19 cellular contexts compared by ENCODE assay signal in the genomic region with DNA sequence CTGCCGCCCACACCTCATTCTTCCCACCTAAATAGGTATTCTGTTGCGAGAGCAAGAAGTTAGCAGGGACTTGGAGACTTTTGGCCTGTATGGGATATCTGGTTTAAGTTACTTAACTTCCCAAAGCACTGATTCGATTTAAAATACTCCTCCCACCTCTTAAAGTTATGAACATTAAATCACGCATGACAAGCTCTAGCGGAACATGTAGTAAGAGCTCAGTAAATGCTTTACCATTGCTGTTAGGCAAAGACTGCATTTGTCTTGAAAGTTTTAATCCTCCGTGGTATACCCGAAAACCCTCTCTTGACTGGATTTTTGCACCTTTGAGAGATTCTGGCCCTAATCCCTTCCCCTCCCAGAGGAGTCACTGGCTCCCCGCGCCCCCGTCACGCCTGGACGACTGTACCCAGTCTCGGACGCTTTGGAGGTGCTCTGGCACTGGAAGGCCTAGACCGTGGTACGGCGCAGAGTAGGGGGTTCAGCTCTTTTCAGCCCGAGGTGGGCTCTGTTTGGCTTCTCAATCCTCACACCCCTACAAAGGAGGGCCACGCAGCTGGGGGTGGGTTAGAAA. TPM values are rescaled to one million over a fixed set of nuclear protein-coding genes. Genes with fewer than 3 reads are reported as not detected.
A peak's percentile ranks its signal among the peaks of the same experiment; 100 is the strongest.
DNase-seq lines count a peak whose midpoint lies in the region; ATAC-seq and TF ChIP-seq lines count a peak whose summit lies in the region.
"Had no signal": no experiment of that assay in that cellular context is flagged by ENCODE, and none has a peak within 500 bp of the region (broad histone marks: within the 10 kb centered on the region; RNA-seq: fewer than 3 reads in every experiment).

No MANE protein-coding gene starts in this region.

- no peak overlapping the region for H3K27ac ChIP-seq in H9 (ENCODE audit: insufficient read length, low read depth, low read length)
- H3K27ac ChIP-seq in mesenchymal stem cell (ENCODE audit: low read length, poor library complexity, severe bottlenecking): no peak overlapping the region
- H3K27ac ChIP-seq: SJSA1 had no signal

- H4K5ac ChIP-seq in H9 (ENCODE audit: insufficient read length, low read depth, low read length): no peak overlapping the region

- intact Hi-C loops in activated CD4-positive, alpha-beta memory T cell treated with anti-CD3 and anti-CD28 coated beads for 36 hours (cut with micrococcal nuclease): no loop called here
- intact Hi-C loops in activated CD4-positive, alpha-beta T cell treated with anti-CD3 and anti-CD28 coated beads for 36 hours (cut with DNase I, micrococcal nuclease): loop anchor here in 1 of 2 experiments (5.0 kb wide), 1 partner anchor 422 kb away; a partner anchor contains a TSS

- peaks cover 24% of the 10 kb centered on the region for H3K23me2 ChIP-seq in H9 (ENCODE audit: insufficient read length, low read depth, low read length, poor library complexity, severe bottlenecking)

- H2BK5ac ChIP-seq in H9 (ENCODE audit: insufficient read length, low read length): no peak overlapping the region
- no peak overlapping the region for H2BK5ac ChIP-seq in mesenchymal stem cell (ENCODE audit: low read depth, low read length, poor library complexity, severe bottlenecking)

- H3K4me3 Mint-ChIP-seq in H9 (peak overlapping the region; percentile 61 to 80), chondrocyte (ENCODE audit: unreplicated experiment) (peak overlapping the region; percentile 59)
- H3K4me3 Mint-ChIP-seq in activated CD4-positive, alpha-beta memory T cell treated with anti-CD3 and anti-CD28 coated beads for 36 hours: no peak overlapping the region
- no peak overlapping the region for H3K4me3 Mint-ChIP-seq in activated CD4-positive, alpha-beta T cell treated with anti-CD3 and anti-CD28 coated beads for 36 hours
- H3K4me3 Mint-ChIP-seq: activated naive CD8-positive, alpha-beta T cell treated with anti-CD3 and anti-CD28 coated beads, Interleukin-2, amount 10 ng/mL, durations not matched to agents 7 days and 5 days; effector memory CD8-positive, alpha-beta T cell; stimulated activated naive CD8-positive, alpha-beta T cell treated with anti-CD3 and anti-CD28 coated beads, Interleukin-15, Interleukin-2, amounts not matched to agents 100 ng/mL and 50 ng/mL, for 24 hours had no signal

- H4K91ac ChIP-seq in H9 (ENCODE audit: insufficient read length, low read depth, low read length) (no peak overlapping the region), mesenchymal stem cell (ENCODE audit: low read length) (no peak overlapping the region)

- no peak overlapping the region for H3K14ac ChIP-seq in H9 (ENCODE audit: insufficient read depth, low read length)
- no peak overlapping the region for H3K14ac ChIP-seq in mesenchymal stem cell (ENCODE audit: low read length in 2 of 2)

- H3K4me1 Mint-ChIP-seq in H9: peaks cover 28 to 47% of the 10 kb centered on the region in 2 experiments
- peaks cover 45% of the 10 kb centered on the region for H3K4me1 Mint-ChIP-seq in chondrocyte (ENCODE audit: low read depth)
- peaks cover 27% of the 10 kb centered on the region for H3K4me1 Mint-ChIP-seq in activated CD4-positive, alpha-beta memory T cell treated with anti-CD3 and anti-CD28 coated beads for 36 hours (ENCODE audit: low read depth)
- H3K4me1 Mint-ChIP-seq in activated CD4-positive, alpha-beta T cell treated with anti-CD3 and anti-CD28 coated beads for 36 hours: peaks cover 26% of the 10 kb centered on the region

- H3T11ph ChIP-seq in H9 (ENCODE audit: low read length): no peak overlapping the region

- H3K9me3 Mint-ChIP-seq in H9 (peaks cover 0 to 6% of the 10 kb centered on the region in 2 experiments; a peak in 1 of 5 replicates), chondrocyte (ENCODE audit: low read depth) (no peaks in the 10 kb centered on the region)
- H3K9me3 Mint-ChIP-seq in activated CD4-positive, alpha-beta memory T cell treated with anti-CD3 and anti-CD28 coated beads for 36 hours: no peaks in the 10 kb centered on the region
- H3K9me3 Mint-ChIP-seq in activated CD4-positive, alpha-beta T cell treated with anti-CD3 and anti-CD28 coated beads for 36 hours (ENCODE audit: low read depth): no peaks in the 10 kb centered on the region
- H3K9me3 Mint-ChIP-seq: activated naive CD8-positive, alpha-beta T cell treated with anti-CD3 and anti-CD28 coated beads, Interleukin-2, amount 10 ng/mL, durations not matched to agents 7 days and 5 days; effector memory CD8-positive, alpha-beta T cell; stimulated activated naive CD8-positive, alpha-beta T cell treated with anti-CD3 and anti-CD28 coated beads, Interleukin-15, Interleukin-2, amounts not matched to agents 100 ng/mL and 50 ng/mL, for 24 hours had no signal

- no peak overlapping the region for H3K27ac Mint-ChIP-seq in H9
- peak overlapping the region; percentile 8 for H3K27ac Mint-ChIP-seq in chondrocyte (ENCODE audit: unreplicated experiment)
- no peak overlapping the region for H3K27ac Mint-ChIP-seq in activated CD4-positive, alpha-beta memory T cell treated with anti-CD3 and anti-CD28 coated beads for 36 hours
- H3K27ac Mint-ChIP-seq in activated CD4-positive, alpha-beta T cell treated with anti-CD3 and anti-CD28 coated beads for 36 hours: no peak overlapping the region
- H3K27ac Mint-ChIP-seq: activated naive CD8-positive, alpha-beta T cell treated with anti-CD3 and anti-CD28 coated beads, Interleukin-2, amount 10 ng/mL, durations not matched to agents 7 days and 5 days; effector memory CD8-positive, alpha-beta T cell; stimulated activated naive CD8-positive, alpha-beta T cell treated with anti-CD3 and anti-CD28 coated beads, Interleukin-15, Interleukin-2, amounts not matched to agents 100 ng/mL and 50 ng/mL, for 24 hours had no signal

- POLR2A ChIA-PET in activated CD4-positive, alpha-beta memory T cell treated with anti-CD3 and anti-CD28 coated beads for 36 hours (lab: Charles Lee): no interaction called here
- POLR2A ChIA-PET in activated CD4-positive, alpha-beta T cell treated with anti-CD3 and anti-CD28 coated beads for 36 hours (lab: Charles Lee): no interaction called here

- peaks cover 63% of the 10 kb centered on the region for H3K27me3 ChIP-seq in H9 (ENCODE audit: insufficient read depth, low read length)
- H3K27me3 ChIP-seq in mesenchymal stem cell (ENCODE audit: control insufficient read depth in 1 of 2, insufficient read depth in 1 of 2, low read length in 2 of 2): peaks cover 6 to 59% of the 10 kb centered on the region in 2 experiments
- H3K27me3 ChIP-seq: SJSA1 had no signal

- DNase-seq in H9 (no peak), chondrocyte (ENCODE audit: low spot score) (no peak), mesenchymal stem cell (no peak), skeletal muscle cell (ENCODE audit: low read depth) (no peak), activated gamma-delta T cell (lab: John Stamatoyannopoulos, UW) (no peak)
- DNase-seq in activated CD4-positive, alpha-beta memory T cell treated with anti-CD3 and anti-CD28 coated beads for 36 hours: no peak
- no peak for DNase-seq in activated CD4-positive, alpha-beta T cell treated with anti-CD3 and anti-CD28 coated beads for 36 hours
- DNase-seq: activated naive CD8-positive, alpha-beta T cell treated with anti-CD3 and anti-CD28 coated beads, Interleukin-2, amount 10 ng/mL, durations not matched to agents 7 days and 5 days; activated T-cell treated with anti-CD3 and anti-CD28 coated beads, Interleukin-2, amount 50 U/mL, for 1 hour; central memory CD4-positive, alpha-beta T cell; effector memory CD8-positive, alpha-beta T cell; foreskin melanocyte; Kasumi-1; midbrain; NCI-H1436; NCI-H345 had no signal

- no peak overlapping the region for H3K18ac ChIP-seq in H9 (ENCODE audit: insufficient read length, low read depth, low read length)
- no peak overlapping the region for H3K18ac ChIP-seq in mesenchymal stem cell (ENCODE audit: low read depth in 1 of 2, low read length in 2 of 2)

- H2AFZ ChIP-seq in H9 (ENCODE audit: low read length) (no peak overlapping the region), mesenchymal stem cell (ENCODE audit: low read depth, low read length) (no peak overlapping the region)

- no peaks in the 10 kb centered on the region for H3K79me2 ChIP-seq in H9 (ENCODE audit: insufficient read depth, low read length)

- no peak overlapping the region for H3K23ac ChIP-seq in H9 (ENCODE audit: insufficient read length, low read depth, low read length)
- no peak overlapping the region for H3K23ac ChIP-seq in mesenchymal stem cell (ENCODE audit: low read length in 2 of 2)

- H3K4me2 ChIP-seq in H9 (ENCODE audit: insufficient read depth, insufficient read length, low read length) (peak overlapping the region; percentile 77), mesenchymal stem cell (ENCODE audit: low read length, poor library complexity, severe bottlenecking) (no peak overlapping the region)

- H3K36me3 Mint-ChIP-seq in H9 (ENCODE audit: insufficient read depth in 1 of 3, low read depth in 3 of 3) (no peaks in the 10 kb centered on the region; a peak in 1 of 7 replicates), chondrocyte (ENCODE audit: low read depth) (peaks cover 3% of the 10 kb centered on the region)
- H3K36me3 Mint-ChIP-seq in activated CD4-positive, alpha-beta memory T cell treated with anti-CD3 and anti-CD28 coated beads for 36 hours: no peaks in the 10 kb centered on the region
- H3K36me3 Mint-ChIP-seq in activated CD4-positive, alpha-beta T cell treated with anti-CD3 and anti-CD28 coated beads for 36 hours (ENCODE audit: low read depth): no peaks in the 10 kb centered on the region
- H3K36me3 Mint-ChIP-seq: activated naive CD8-positive, alpha-beta T cell treated with anti-CD3 and anti-CD28 coated beads, Interleukin-2, amount 10 ng/mL, durations not matched to agents 7 days and 5 days had no signal

- H2BK15ac ChIP-seq in H9 (ENCODE audit: low read depth, low read length) (no peak overlapping the region), mesenchymal stem cell (ENCODE audit: low read depth, poor library complexity, severe bottlenecking) (no peak overlapping the region)

- CTCF ChIA-PET in activated CD4-positive, alpha-beta memory T cell treated with anti-CD3 and anti-CD28 coated beads for 36 hours (lab: Charles Lee): interaction anchor here (0.8 to 2.4 kb wide), 2 partner anchors 357 to 422 kb away, joined by 3 to 34 read pairs; no protein-coding TSS in a partner anchor
- CTCF ChIA-PET in activated CD4-positive, alpha-beta T cell treated with anti-CD3 and anti-CD28 coated beads for 36 hours (lab: Charles Lee): interaction anchor here (0.5 to 2.9 kb wide), 2 partner anchors 14 to 357 kb away, joined by 3 to 25 read pairs; no protein-coding TSS in a partner anchor

- H2BK20ac ChIP-seq in H9 (ENCODE audit: low read depth, low read length, poor library complexity, severe bottlenecking): no peak overlapping the region

- H3K79me1 ChIP-seq in H9 (ENCODE audit: insufficient read depth, low read depth, low read length, poor library complexity, severe bottlenecking) (no peaks in the 10 kb centered on the region), mesenchymal stem cell (replicated peaks; ENCODE audit: low read length, poor library complexity, severe bottlenecking) (no peaks in the 10 kb centered on the region)

- no peak overlapping the region for H2AK5ac ChIP-seq in H9 (ENCODE audit: insufficient read length, low read length)
- peak overlapping the region; percentile 4 for H2AK5ac ChIP-seq in mesenchymal stem cell (ENCODE audit: low read length, severe bottlenecking)

- no peak for TF ChIP-seq CTCF in H9 (conservative IDR thresholded peaks at IDR 0.05)
- no peak for TF ChIP-seq CTCF in chondrocyte (IDR thresholded peaks at IDR 0.05)

- no peaks in the 10 kb centered on the region for H4K20me1 ChIP-seq in H9 (ENCODE audit: control insufficient read depth, insufficient read depth, insufficient read length)

- H3K4me1 ChIP-seq in H9 (ENCODE audit: insufficient read depth, low read length) (peaks cover 5% of the 10 kb centered on the region; the same call in 1 of the 2 replicates), mesenchymal stem cell (ENCODE audit: control insufficient read depth, insufficient read depth, low read depth, low read length) (peaks cover 46% of the 10 kb centered on the region)

- H2BK120ac ChIP-seq in H9 (ENCODE audit: low read depth, low read length, poor library complexity, severe bottlenecking) (no peak overlapping the region), mesenchymal stem cell (ENCODE audit: low read depth, low read length) (no peak overlapping the region)

- H3K4ac ChIP-seq in H9 (ENCODE audit: low read depth, low read length) (no peak overlapping the region), mesenchymal stem cell (ENCODE audit: low read depth in 1 of 2, low read length in 2 of 2) (no peak overlapping the region)

- H3K36me3 ChIP-seq in mesenchymal stem cell (ENCODE audit: control insufficient read depth in 1 of 2, insufficient read depth in 2 of 2, low read depth in 1 of 2, low read length in 2 of 2): peaks cover 0 to 3% of the 10 kb centered on the region in 2 experiments

- H3K4me3 ChIP-seq in mesenchymal stem cell (ENCODE audit: insufficient read depth in 1 of 2, low read depth in 1 of 2, low read length in 2 of 2) (peak overlapping the region in 1 of 2 experiments; percentile 87), skeletal muscle cell (ENCODE audit: low read depth, low read length) (peak overlapping the region; percentile 28)
- H3K4me3 ChIP-seq: SJSA1 had no signal

- ATAC-seq in GM18502 (IDR thresholded peaks at IDR 0.05; ENCODE audit: poor library complexity, unreplicated experiment): no peak
- no peak for ATAC-seq in activated CD4-positive, alpha-beta T cell treated with anti-CD3 and anti-CD28 coated beads for 36 hours
- ATAC-seq: effector memory CD8-positive, alpha-beta T cell had no signal

- H4K8ac ChIP-seq in H9 (replicated peaks; ENCODE audit: insufficient read length, low read depth, low read length) (no peak overlapping the region), mesenchymal stem cell (ENCODE audit: low read length) (no peak overlapping the region)

- WGBS in H9 (ENCODE audit: extremely low coverage, insufficient read length, low lambda C conversion rate): no CpG with 5 or more reads among the region's 19 CpGs
- 79% methylated on average over 13 of the region's 19 CpGs for WGBS in mesenchymal stem cell

- H3K9ac ChIP-seq in H9 (ENCODE audit: extremely low read depth, insufficient read length, low read length): no peak overlapping the region
- peak overlapping the region; percentile 88 for H3K9ac ChIP-seq in mesenchymal stem cell (ENCODE audit: low read length)

- H3K27me3 Mint-ChIP-seq in H9 (ENCODE audit: low read depth) (peaks cover 92% of the 10 kb centered on the region), chondrocyte (ENCODE audit: low read depth) (peaks cover 63% of the 10 kb centered on the region)
- H3K27me3 Mint-ChIP-seq in activated CD4-positive, alpha-beta memory T cell treated with anti-CD3 and anti-CD28 coated beads for 36 hours: peaks cover 76% of the 10 kb centered on the region
- H3K27me3 Mint-ChIP-seq in activated CD4-positive, alpha-beta T cell treated with anti-CD3 and anti-CD28 coated beads for 36 hours: peaks cover 70% of the 10 kb centered on the region

- no peak overlapping the region for H2BK12ac ChIP-seq in H9 (ENCODE audit: insufficient read length, low read depth, low read length)
- H2BK12ac ChIP-seq in mesenchymal stem cell (ENCODE audit: low read length in 2 of 2): no peak overlapping the region

- H3K9me3 ChIP-seq in H9 (ENCODE audit: control insufficient read depth, low read depth, low read length) (no peaks in the 10 kb centered on the region), mesenchymal stem cell (ENCODE audit: control insufficient read depth, low read length) (no peaks in the 10 kb centered on the region)

- H3K56ac ChIP-seq in H9 (ENCODE audit: insufficient read length, low read depth, low read length): no peak overlapping the region

RNA-seq across cellular contexts. Expression of a gene that starts 4.4 kb away (rescaled TPM):
- total RNA-seq in H9 (2021) (not detected in 2 replicates), chondrocyte (0.39 to 1.1 TPM (median 0.69 TPM) in 3 replicates)
- 7.8 TPM for polyA plus RNA-seq in mesenchymal stem cell (2013, experiment 1 of 2)
- 7.9 TPM for polyA plus RNA-seq in mesenchymal stem cell (2013, experiment 2 of 2)
- total RNA-seq in activated CD4-positive, alpha-beta memory T cell treated with anti-CD3 and anti-CD28 coated beads for 36 hours: not detected
- total RNA-seq in activated CD4-positive, alpha-beta T cell treated with anti-CD3 and anti-CD28 coated beads for 36 hours: not detected
- total RNA-seq: activated naive CD8-positive, alpha-beta T cell treated with anti-CD3 and anti-CD28 coated beads, Interleukin-2, amount 10 ng/mL, durations not matched to agents 7 days and 5 days had no signal

Comparison
In these comparisons a context has a peak if more than half of its experiments do, and no peak if none do; other contexts are left out.
1. H3K4me3 Mint-ChIP-seq: peak in H9 (2 of 2) and chondrocyte (single experiment); none in activated CD4-positive, alpha-beta memory T cell treated with anti-CD3 and anti-CD28 coated beads for 36 hours (single experiment) and activated CD4-positive, alpha-beta T cell treated with anti-CD3 and anti-CD28 coated beads for 36 hours (single experiment).